Comparison of ENCODE assay signal across 3 cellular contexts in genomic region chr15:70118599-70118998, GRCh38.
TF ChIP-seq lines count a peak whose summit lies in the region.

No MANE protein-coding gene starts in this region.

TF ChIP-seq in GM12891, 5 proteins besides CTCF, POLR2A, EP300 and RAD21 (continued from another document):
- TF ChIP-seq TAF1 (IDR thresholded peaks at IDR 0.05; ENCODE audit: low read depth, low read length), result no peak
TF ChIP-seq in GM12891: peak in this region for 0.

TF ChIP-seq in GM12878, 131 proteins besides CTCF, POLR2A, EP300 and RAD21 (continued from another document):
- no peak for TF ChIP-seq SMC3 (IDR thresholded peaks at IDR 0.05; ENCODE audit: borderline replicate concordance, low read length)

TF ChIP-seq in SK-N-SH, 30 proteins besides CTCF, POLR2A, EP300 and RAD21 (continued from another document):
- TF ChIP-seq, protein P1, sequence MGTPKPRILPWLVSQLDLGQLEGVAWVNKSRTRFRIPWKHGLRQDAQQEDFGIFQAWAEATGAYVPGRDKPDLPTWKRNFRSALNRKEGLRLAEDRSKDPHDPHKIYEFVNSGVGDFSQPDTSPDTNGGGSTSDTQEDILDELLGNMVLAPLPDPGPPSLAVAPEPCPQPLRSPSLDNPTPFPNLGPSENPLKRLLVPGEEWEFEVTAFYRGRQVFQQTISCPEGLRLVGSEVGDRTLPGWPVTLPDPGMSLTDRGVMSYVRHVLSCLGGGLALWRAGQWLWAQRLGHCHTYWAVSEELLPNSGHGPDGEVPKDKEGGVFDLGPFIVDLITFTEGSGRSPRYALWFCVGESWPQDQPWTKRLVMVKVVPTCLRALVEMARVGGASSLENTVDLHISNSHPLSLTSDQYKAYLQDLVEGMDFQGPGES (IDR thresholded peaks at IDR 0.05; ENCODE audit: low read depth, low read length), result no peak
- TF ChIP-seq, protein P2, sequence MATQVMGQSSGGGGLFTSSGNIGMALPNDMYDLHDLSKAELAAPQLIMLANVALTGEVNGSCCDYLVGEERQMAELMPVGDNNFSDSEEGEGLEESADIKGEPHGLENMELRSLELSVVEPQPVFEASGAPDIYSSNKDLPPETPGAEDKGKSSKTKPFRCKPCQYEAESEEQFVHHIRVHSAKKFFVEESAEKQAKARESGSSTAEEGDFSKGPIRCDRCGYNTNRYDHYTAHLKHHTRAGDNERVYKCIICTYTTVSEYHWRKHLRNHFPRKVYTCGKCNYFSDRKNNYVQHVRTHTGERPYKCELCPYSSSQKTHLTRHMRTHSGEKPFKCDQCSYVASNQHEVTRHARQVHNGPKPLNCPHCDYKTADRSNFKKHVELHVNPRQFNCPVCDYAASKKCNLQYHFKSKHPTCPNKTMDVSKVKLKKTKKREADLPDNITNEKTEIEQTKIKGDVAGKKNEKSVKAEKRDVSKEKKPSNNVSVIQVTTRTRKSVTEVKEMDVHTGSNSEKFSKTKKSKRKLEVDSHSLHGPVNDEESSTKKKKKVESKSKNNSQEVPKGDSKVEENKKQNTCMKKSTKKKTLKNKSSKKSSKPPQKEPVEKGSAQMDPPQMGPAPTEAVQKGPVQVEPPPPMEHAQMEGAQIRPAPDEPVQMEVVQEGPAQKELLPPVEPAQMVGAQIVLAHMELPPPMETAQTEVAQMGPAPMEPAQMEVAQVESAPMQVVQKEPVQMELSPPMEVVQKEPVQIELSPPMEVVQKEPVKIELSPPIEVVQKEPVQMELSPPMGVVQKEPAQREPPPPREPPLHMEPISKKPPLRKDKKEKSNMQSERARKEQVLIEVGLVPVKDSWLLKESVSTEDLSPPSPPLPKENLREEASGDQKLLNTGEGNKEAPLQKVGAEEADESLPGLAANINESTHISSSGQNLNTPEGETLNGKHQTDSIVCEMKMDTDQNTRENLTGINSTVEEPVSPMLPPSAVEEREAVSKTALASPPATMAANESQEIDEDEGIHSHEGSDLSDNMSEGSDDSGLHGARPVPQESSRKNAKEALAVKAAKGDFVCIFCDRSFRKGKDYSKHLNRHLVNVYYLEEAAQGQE (IDR thresholded peaks at IDR 0.05; ENCODE audit: low read depth, low read length), result no peak
- TF ChIP-seq EZH2phosphoT487 (IDR thresholded peaks at IDR 0.05; ENCODE audit: borderline replicate concordance, low read depth), result no peak
